Comparison of ENCODE assay signal across 5 cellular contexts in genomic region chr1:213898684-213899083, GRCh38.
"Had no signal": no experiment of that assay in that cellular context is flagged by ENCODE, and none has a peak within 500 bp of the region (broad histone marks: within the 10 kb centered on the region; RNA-seq: fewer than 3 reads in every experiment).

No MANE protein-coding gene starts in this region.

- DNase-seq: Karpas-422, KG1 had no signal

- H3K27ac ChIP-seq: HL-60, KMS-11 had no signal

- H3K9ac ChIP-seq: KMS-11 had no signal

- FAIRE-seq: HTR-8/SVneo had no signal

- H3K4me2 ChIP-seq: KMS-11 had no signal
